In the genomic region with DNA sequence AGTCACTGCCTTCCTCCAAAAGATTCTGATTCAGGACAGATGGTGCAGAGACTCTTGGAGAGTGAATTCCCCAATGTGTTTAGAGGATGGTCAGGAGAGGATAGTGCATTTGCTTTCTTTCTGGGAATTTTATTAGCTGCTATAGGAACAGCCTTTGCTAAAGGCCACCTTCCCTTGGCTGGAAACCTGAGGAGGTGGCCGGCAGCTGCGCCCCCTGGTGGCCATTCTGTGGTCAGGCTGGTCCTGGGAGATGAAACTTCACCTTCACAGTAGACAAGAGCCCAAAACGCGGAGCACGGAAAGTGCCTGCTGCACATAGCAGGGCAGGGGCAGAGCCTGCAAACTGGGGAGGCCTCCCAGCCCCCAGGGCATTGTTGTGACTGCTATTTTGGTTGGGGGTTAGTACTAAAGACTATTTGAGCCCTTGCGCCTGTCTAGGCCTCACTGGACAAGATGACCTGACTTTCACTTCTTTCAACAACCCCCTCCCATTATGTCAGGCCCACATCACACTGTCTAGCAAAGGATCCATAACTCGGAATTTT, we compare ENCODE assay signal across 8 cellular contexts. TPM values are rescaled to one million over a fixed set of nuclear protein-coding genes. Genes with fewer than 3 reads are reported as not detected.
DNase-seq lines count a peak whose midpoint lies in the region; ATAC-seq and TF ChIP-seq lines count a peak whose summit lies in the region.

No MANE protein-coding gene starts in this region.

- DNase-seq in AML-193 (lab: John Stamatoyannopoulos, UW), result peak; percentile 37 to 49
- peak; percentile 0 for DNase-seq in NCI-H1694 treated with DMSO at 0.1 percent for 48 hours (lab: John Stamatoyannopoulos, UW)
- peak; percentile 75 for DNase-seq in activated CD4-positive, alpha-beta T cell treated with anti-CD3 and anti-CD28 coated beads for 48 hours
- peak; percentile 72 for DNase-seq in choroid plexus epithelial cell (ENCODE audit: low read depth)
- peak; percentile 45 to 60 (median 45) for DNase-seq in stimulated activated CD4-positive, alpha-beta T cell treated with anti-CD3 and anti-CD28 coated beads, TNF-alpha, amount 100 ng/mL, for 24 hours (ENCODE audit: low read depth in 3 of 3)

- ATAC-seq in GM19043 (IDR thresholded peaks at IDR 0.05; ENCODE audit: low read depth, unreplicated experiment) (peak; percentile 71), GM21528 (IDR thresholded peaks at IDR 0.05; ENCODE audit: low FRiP score, unreplicated experiment) (no peak)

- TF ChIP-seq RAD21 in liver (IDR thresholded peaks at IDR 0.05), result peak; percentile 78 to 87

- no peaks in the 10 kb centered on the region for H3K27me3 ChIP-seq in liver (ENCODE audit: control insufficient read depth in 4 of 4, insufficient read depth in 4 of 4, low read length in 3 of 4)

- TF ChIP-seq CTCF in choroid plexus epithelial cell (conservative IDR thresholded peaks at IDR 0.05; ENCODE audit: low read depth, low read length) (peak; percentile 97), liver (IDR thresholded peaks at IDR 0.05; ENCODE audit: low read depth, low read length, missing input control) (peak; percentile 89)

- no peak overlapping the region for H3K27ac ChIP-seq in liver (ENCODE audit: low read depth in 1 of 2, low read length in 2 of 2)

- no peak overlapping the region for H3K4me3 ChIP-seq in choroid plexus epithelial cell (ENCODE audit: low read depth, low read length)
- no peak overlapping the region for H3K4me3 ChIP-seq in liver (ENCODE audit: low read depth in 1 of 3, low read length in 3 of 3)

- peaks cover 7 to 35% (median 26%) of the 10 kb centered on the region in 4 donors for H3K4me1 ChIP-seq in liver (ENCODE audit: control insufficient read depth in 4 of 4, insufficient read depth in 4 of 4, low read length in 3 of 4)

- no peaks in the 10 kb centered on the region for H3K9me3 ChIP-seq in liver (ENCODE audit: control insufficient read depth in 4 of 4, low read length in 3 of 4)

- WGBS in liver, result 31% methylated on average over 7 of the region's 7 CpGs

- peaks cover 0 to 6% (median 2%) of the 10 kb centered on the region in 4 donors for H3K36me3 ChIP-seq in liver (ENCODE audit: control insufficient read depth in 4 of 4, insufficient read depth in 3 of 4, low read depth in 1 of 4, low read length in 3 of 4)

- H3K9ac ChIP-seq in liver (ENCODE audit: low read depth in 1 of 2, low read length in 2 of 2), result no peak overlapping the region

TF ChIP-seq in liver, 16 proteins besides CTCF, POLR2A, EP300 and RAD21:
- TF ChIP-seq JUND (IDR thresholded peaks at IDR 0.05) (no peak), YY1 (IDR thresholded peaks at IDR 0.05) (no peak), FOXA2 (IDR thresholded peaks at IDR 0.05) (no peak), HNF4A (conservative IDR thresholded peaks at IDR 0.05) (no peak), RXRA (IDR thresholded peaks at IDR 0.05) (no peak), EGR1 (IDR thresholded peaks at IDR 0.05; ENCODE audit: low read depth in 2 of 2) (no peak), SP1 (IDR thresholded peaks at IDR 0.05) (no peak), GABPA (IDR thresholded peaks at IDR 0.05 in 1 of 2, conservative IDR thresholded peaks at IDR 0.05 in 1 of 2) (no peak), TAF1 (conservative IDR thresholded peaks at IDR 0.05) (no peak), FOXA1 (IDR thresholded peaks at IDR 0.05) (no peak), HNF4G (IDR thresholded peaks at IDR 0.05) (no peak), NR2F2 (IDR thresholded peaks at IDR 0.05) (no peak)
- TF ChIP-seq, protein P1, sequence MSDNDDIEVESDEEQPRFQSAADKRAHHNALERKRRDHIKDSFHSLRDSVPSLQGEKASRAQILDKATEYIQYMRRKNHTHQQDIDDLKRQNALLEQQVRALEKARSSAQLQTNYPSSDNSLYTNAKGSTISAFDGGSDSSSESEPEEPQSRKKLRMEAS (IDR thresholded peaks at IDR 0.05), result no peak
- TF ChIP-seq, protein P2, sequence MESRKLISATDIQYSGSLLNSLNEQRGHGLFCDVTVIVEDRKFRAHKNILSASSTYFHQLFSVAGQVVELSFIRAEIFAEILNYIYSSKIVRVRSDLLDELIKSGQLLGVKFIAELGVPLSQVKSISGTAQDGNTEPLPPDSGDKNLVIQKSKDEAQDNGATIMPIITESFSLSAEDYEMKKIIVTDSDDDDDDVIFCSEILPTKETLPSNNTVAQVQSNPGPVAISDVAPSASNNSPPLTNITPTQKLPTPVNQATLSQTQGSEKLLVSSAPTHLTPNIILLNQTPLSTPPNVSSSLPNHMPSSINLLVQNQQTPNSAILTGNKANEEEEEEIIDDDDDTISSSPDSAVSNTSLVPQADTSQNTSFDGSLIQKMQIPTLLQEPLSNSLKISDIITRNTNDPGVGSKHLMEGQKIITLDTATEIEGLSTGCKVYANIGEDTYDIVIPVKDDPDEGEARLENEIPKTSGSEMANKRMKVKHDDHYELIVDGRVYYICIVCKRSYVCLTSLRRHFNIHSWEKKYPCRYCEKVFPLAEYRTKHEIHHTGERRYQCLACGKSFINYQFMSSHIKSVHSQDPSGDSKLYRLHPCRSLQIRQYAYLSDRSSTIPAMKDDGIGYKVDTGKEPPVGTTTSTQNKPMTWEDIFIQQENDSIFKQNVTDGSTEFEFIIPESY (IDR thresholded peaks at IDR 0.05), result no peak
- TF ChIP-seq, protein P3, sequence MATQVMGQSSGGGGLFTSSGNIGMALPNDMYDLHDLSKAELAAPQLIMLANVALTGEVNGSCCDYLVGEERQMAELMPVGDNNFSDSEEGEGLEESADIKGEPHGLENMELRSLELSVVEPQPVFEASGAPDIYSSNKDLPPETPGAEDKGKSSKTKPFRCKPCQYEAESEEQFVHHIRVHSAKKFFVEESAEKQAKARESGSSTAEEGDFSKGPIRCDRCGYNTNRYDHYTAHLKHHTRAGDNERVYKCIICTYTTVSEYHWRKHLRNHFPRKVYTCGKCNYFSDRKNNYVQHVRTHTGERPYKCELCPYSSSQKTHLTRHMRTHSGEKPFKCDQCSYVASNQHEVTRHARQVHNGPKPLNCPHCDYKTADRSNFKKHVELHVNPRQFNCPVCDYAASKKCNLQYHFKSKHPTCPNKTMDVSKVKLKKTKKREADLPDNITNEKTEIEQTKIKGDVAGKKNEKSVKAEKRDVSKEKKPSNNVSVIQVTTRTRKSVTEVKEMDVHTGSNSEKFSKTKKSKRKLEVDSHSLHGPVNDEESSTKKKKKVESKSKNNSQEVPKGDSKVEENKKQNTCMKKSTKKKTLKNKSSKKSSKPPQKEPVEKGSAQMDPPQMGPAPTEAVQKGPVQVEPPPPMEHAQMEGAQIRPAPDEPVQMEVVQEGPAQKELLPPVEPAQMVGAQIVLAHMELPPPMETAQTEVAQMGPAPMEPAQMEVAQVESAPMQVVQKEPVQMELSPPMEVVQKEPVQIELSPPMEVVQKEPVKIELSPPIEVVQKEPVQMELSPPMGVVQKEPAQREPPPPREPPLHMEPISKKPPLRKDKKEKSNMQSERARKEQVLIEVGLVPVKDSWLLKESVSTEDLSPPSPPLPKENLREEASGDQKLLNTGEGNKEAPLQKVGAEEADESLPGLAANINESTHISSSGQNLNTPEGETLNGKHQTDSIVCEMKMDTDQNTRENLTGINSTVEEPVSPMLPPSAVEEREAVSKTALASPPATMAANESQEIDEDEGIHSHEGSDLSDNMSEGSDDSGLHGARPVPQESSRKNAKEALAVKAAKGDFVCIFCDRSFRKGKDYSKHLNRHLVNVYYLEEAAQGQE (IDR thresholded peaks at IDR 0.05), result no peak
- TF ChIP-seq, protein P4, sequence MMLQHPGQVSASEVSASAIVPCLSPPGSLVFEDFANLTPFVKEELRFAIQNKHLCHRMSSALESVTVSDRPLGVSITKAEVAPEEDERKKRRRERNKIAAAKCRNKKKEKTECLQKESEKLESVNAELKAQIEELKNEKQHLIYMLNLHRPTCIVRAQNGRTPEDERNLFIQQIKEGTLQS (IDR thresholded peaks at IDR 0.05), result no peak

RNA-seq across cellular contexts. Expression of a gene that starts 34.3 kb away (rescaled TPM):
- 10 to 100 TPM; 19.2 to 48.5 TPM for total RNA-seq in liver
- 10 to 100 TPM; 14.5 to 16.3 TPM for polyA plus RNA-seq in liver

RNA-seq across cellular contexts. Expression of a gene that starts 43.2 kb away (rescaled TPM):
- 10 to 100 TPM; 10.0 to 19.5 TPM for total RNA-seq in liver
- 10 to 100 TPM; 17.9 to 41.5 TPM for polyA plus RNA-seq in liver

RNA-seq across cellular contexts. Expression of a gene that starts 45.0 kb away (rescaled TPM):
- 10 to 100 TPM in 1 of 2 donors, 1 to 10 TPM in 1; 2.3 to 41.8 TPM for total RNA-seq in liver
- 10 to 100 TPM; 14.1 to 15.1 TPM for polyA plus RNA-seq in liver

RNA-seq across cellular contexts. Expression of a gene that starts 53.0 kb away (rescaled TPM):
- 10 to 100 TPM; 28.5 to 75.5 TPM for total RNA-seq in liver
- polyA plus RNA-seq in liver, result 10 to 100 TPM in 1 of 2 donors, 1 to 10 TPM in 1; 5.8 to 27.7 TPM

Comparison
In these comparisons a context has a peak if more than half of its experiments do, and no peak if none do; other contexts are left out.
1. DNase-seq: peak in every context shown above with its lines; median percentile 75 in activated CD4-positive, alpha-beta T cell treated with anti-CD3 and anti-CD28 coated beads for 48 hours; 72 in choroid plexus epithelial cell; 45 in stimulated activated CD4-positive, alpha-beta T cell treated with anti-CD3 and anti-CD28 coated beads, TNF-alpha, amount 100 ng/mL, for 24 hours; 43 in AML-193; 0 in NCI-H1694 treated with DMSO at 0.1 percent for 48 hours.